ENCODE assay signal across 13 cellular contexts in genomic region chr3:72977463-72977862, GRCh38. TPM values are rescaled to one million over a fixed set of nuclear protein-coding genes. Genes with fewer than 3 reads are reported as not detected.
A peak's percentile ranks its signal among the peaks of the same experiment; 100 is the strongest.
DNase-seq lines count a peak whose midpoint lies in the region; ATAC-seq, FAIRE-seq and TF ChIP-seq lines count a peak whose summit lies in the region.
"Had no signal": no experiment of that assay in that cellular context is flagged by ENCODE, and none has a peak within 500 bp of the region (broad histone marks: within the 10 kb centered on the region; RNA-seq: fewer than 3 reads in every experiment).

No MANE protein-coding gene starts in this region.

- H3K9me3 Mint-ChIP-seq in HFFc6, result no peaks in the 10 kb centered on the region

- FAIRE-seq in HTR-8/SVneo (lab: Jason Lieb, UNC), result no peak

- in situ Hi-C loops in SK-MEL-5 (cut with HindIII; ENCODE audit: low pct_unique_long_range_greater_than_20kb, low sequenced_read_pairs), result no loop called here

- H3K4me3 Mint-ChIP-seq in HFFc6, result no peak overlapping the region
- H3K4me3 Mint-ChIP-seq: B cell had no signal

- no peak overlapping the region for H3K27ac Mint-ChIP-seq in HFFc6
- H3K27ac Mint-ChIP-seq: B cell had no signal

- H3K4me1 Mint-ChIP-seq in HFFc6 (ENCODE audit: low read depth), result no peaks in the 10 kb centered on the region
- H3K4me1 Mint-ChIP-seq: B cell had no signal

- peak; percentile 28 for DNase-seq in stimulated activated CD4-positive, alpha-beta T cell treated with anti-CD3 and anti-CD28 coated beads, Interleukin-1b, Interleukin-23, amount 100 ng/mL, for 48 hours
- DNase-seq in stimulated activated CD4-positive, alpha-beta T cell treated with anti-CD3 and anti-CD28 coated beads, Interleukin-2, amount 100 ng/mL, for 24 hours, result no peak
- DNase-seq in SK-MEL-5 (ENCODE audit: low read depth, low spot score) (peak; percentile 20), HFFc6 (no peak), HTR-8/SVneo (ENCODE audit: insufficient read length, low spot score) (no peak), NAMALWA (ENCODE audit: low spot score) (no peak), globus pallidus (ENCODE audit: low spot score) (no peak)
- DNase-seq: cortex of kidney, lower lobe of right lung, psoas muscle had no signal

- H3K36me3 Mint-ChIP-seq in HFFc6 (ENCODE audit: low read depth), result no peaks in the 10 kb centered on the region

- ATAC-seq in HG02852 (IDR thresholded peaks at IDR 0.05; ENCODE audit: unreplicated experiment), result peak; percentile 58
- ATAC-seq: gastroesophageal sphincter, psoas muscle had no signal

- H3K27me3 Mint-ChIP-seq in HFFc6 (ENCODE audit: insufficient read depth), result peaks cover 7% of the 10 kb centered on the region; the same call in 1 of the 2 replicates

- no peak for TF ChIP-seq CTCF in HFFc6 (IDR thresholded peaks at IDR 0.05)

RNA-seq across cellular contexts. Expression of gene PPP4R2, which starts 19.1 kb away (rescaled TPM):
- total RNA-seq in SK-MEL-5 (2014; rRNA removed; shearing (Covaris generic)), result 65.4 and 67.7 TPM in 2 replicates
- polyA plus RNA-seq in SK-MEL-5 (2015; cell fraction: cytosol; rRNA removed), result 22.7 and 22.8 TPM in 2 replicates
- 39.1 and 42.7 TPM in 2 replicates for polyA plus RNA-seq in SK-MEL-5 (2015; cell fraction: nucleus; rRNA removed)
- total RNA-seq in HFFc6 (2021; fragmentation: NEBNext Ultra II Directional; extraction: Animal tissue kit (Norgen Biotek cat#: 25700)), result 10 to 100 TPM; 72.4 to 84.3 (median 79.4) TPM

Comparison
In these comparisons a context has a peak if more than half of its experiments do, and no peak if none do; other contexts are left out.
1. DNase-seq: peak in stimulated activated CD4-positive, alpha-beta T cell treated with anti-CD3 and anti-CD28 coated beads, Interleukin-1b, Interleukin-23, amount 100 ng/mL, for 48 hours (single experiment) and SK-MEL-5 (single experiment); none in stimulated activated CD4-positive, alpha-beta T cell treated with anti-CD3 and anti-CD28 coated beads, Interleukin-2, amount 100 ng/mL, for 24 hours (0 of 2), HFFc6 (single experiment), HTR-8/SVneo (single experiment), NAMALWA (single experiment) and globus pallidus (single experiment).